In the genomic region with DNA sequence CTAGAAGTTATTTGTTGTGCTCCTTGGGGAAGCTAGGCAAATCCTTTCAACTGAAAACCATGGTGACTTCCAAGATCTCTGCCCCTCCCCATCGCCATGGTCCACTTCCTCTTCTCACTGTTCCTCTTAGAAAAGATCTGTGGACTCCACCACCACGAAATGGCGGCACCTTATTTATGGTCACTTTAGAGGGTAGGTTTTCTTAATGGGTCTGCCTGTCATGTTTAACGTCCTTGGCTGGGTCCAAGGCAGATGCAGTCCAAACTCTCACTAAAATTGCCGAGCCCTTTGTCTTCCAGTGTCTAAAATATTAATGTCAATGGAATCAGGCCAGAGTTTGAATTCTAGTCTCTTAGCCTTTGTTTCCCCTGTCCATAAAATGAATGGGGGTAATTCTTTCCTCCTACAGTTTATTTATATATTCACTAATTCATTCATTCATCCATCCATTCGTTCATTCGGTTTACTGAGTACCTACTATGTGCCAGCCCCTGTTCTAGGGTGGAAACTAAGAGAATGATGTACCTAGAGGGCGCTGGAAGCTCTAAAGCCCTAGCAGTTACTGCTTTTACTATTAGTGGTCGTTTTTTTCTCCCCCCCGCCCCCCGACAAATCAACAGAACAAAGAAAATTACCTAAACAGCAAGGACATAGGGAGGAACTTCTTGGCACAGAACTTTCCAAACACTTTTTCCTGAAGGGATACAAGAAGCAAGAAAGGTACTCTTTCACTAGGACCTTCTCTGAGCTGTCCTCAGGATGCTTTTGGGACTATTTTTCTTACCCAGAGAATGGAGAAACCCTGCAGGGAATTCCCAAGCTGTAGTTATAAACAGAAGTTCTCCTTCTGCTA, we compare ENCODE assay signal across 8 cellular contexts. TPM values are rescaled to one million over a fixed set of nuclear protein-coding genes. Genes with fewer than 3 reads are reported as not detected.
DNase-seq lines count a peak whose midpoint lies in the region; ATAC-seq, FAIRE-seq and TF ChIP-seq lines count a peak whose summit lies in the region.

No MANE protein-coding gene starts in this region.

- POLR2A ChIA-PET in HEK293 (lab: Yijun Ruan, JAX), result interaction anchor here (0.7 to 3.7 kb wide), 8 partner anchors 9 to 421 kb away, joined by 3 to 37 read pairs (median 16); a partner anchor contains a TSS

- no peak for FAIRE-seq in D721Med (lab: Jason Lieb, UNC)

- no peaks in the 10 kb centered on the region for H3K9me3 ChIP-seq in HEK293 (ENCODE audit: control insufficient read depth, insufficient read depth, low read depth, low read length)
- H3K9me3 ChIP-seq in mononuclear cell (ENCODE audit: low read depth, low read length), result no peaks in the 10 kb centered on the region

- no peaks in the 10 kb centered on the region for H3K27me3 ChIP-seq in dorsolateral prefrontal cortex
- no peaks in the 10 kb centered on the region for H3K27me3 ChIP-seq in mononuclear cell (ENCODE audit: insufficient read depth, low read length)

- ATAC-seq in HG03460 (IDR thresholded peaks at IDR 0.05; ENCODE audit: unreplicated experiment), result no peak

- peak overlapping the region; percentile 25; the same call in 1 of the 2 replicates for H3K27ac ChIP-seq in HEK293 (ENCODE audit: extremely low read depth, low read depth, low read length)
- H3K27ac ChIP-seq in dorsolateral prefrontal cortex, result peak overlapping the region; percentile 59 to 99 (median 94)

- CTCF ChIA-PET in HEK293 (lab: Yijun Ruan, JAX), result interaction anchor here (0.6 to 2.8 kb wide), 6 partner anchors 26 to 737 kb away, joined by 3 to 13 read pairs (median 6); a partner anchor contains a TSS

- H3K4me1 ChIP-seq in HEK293 (ENCODE audit: control insufficient read depth, insufficient read depth, low read length) (no peaks in the 10 kb centered on the region), mononuclear cell (ENCODE audit: insufficient read depth, low read length) (peaks cover 37% of the 10 kb centered on the region)

- TF ChIP-seq CTCF in D721Med (IDR thresholded peaks at IDR 0.05; ENCODE audit: insufficient read depth, missing control alignments) (peak; percentile 45), HEK293 (tag by site-specific recombination; IDR thresholded peaks at IDR 0.05) (no peak; the same call in 1 of the 2 replicates), dorsolateral prefrontal cortex (IDR thresholded peaks at IDR 0.05 in 54 of 56, conservative IDR thresholded peaks at IDR 0.05 in 2 of 56; ENCODE audit: low read depth in 1 of 56, partially characterized antibody in 56 of 56) (peak in 12 of 56 donors; percentile 4 to 47 (median 11))

- peak overlapping the region; percentile 67 for H3K4me3 ChIP-seq in HEK293 (ENCODE audit: low read depth, low read length)
- peak overlapping the region; percentile 41 to 99 (median 90) for H3K4me3 ChIP-seq in dorsolateral prefrontal cortex
- H3K4me3 ChIP-seq in mononuclear cell (ENCODE audit: low read length), result peak overlapping the region; percentile 100

- peaks cover 0 to 9% of the 10 kb centered on the region in 2 experiments; a peak in 1 of 3 replicates for H3K36me3 ChIP-seq in HEK293 (ENCODE audit: control insufficient read depth in 2 of 2, insufficient read depth in 1 of 2, low read length in 2 of 2)

- intact Hi-C loops in dorsolateral prefrontal cortex (cut with DNase I), result loop anchor here (1.0 to 5.0 kb wide), 3 partner anchors 18 to 76 kb away; a partner anchor contains a TSS

- DNase-seq in D721Med (ENCODE audit: insufficient read length, low spot score), result no peak
- DNase-seq in SKM-1 (lab: John Stamatoyannopoulos, UW; ENCODE audit: unreplicated experiment), result peak; percentile 72
- peak in 1 of 10 donors; percentile 30 for DNase-seq in dorsolateral prefrontal cortex
- no peak for DNase-seq in NCI-H524 treated with DMSO at 0.1 percent for 48 hours (lab: John Stamatoyannopoulos, UW)
- DNase-seq in cerebellum (ENCODE audit: low spot score), result no peak

TF ChIP-seq in HEK293, 187 proteins besides CTCF, POLR2A, EP300 and RAD21:
- TF ChIP-seq ZFP3 (tag by site-specific recombination; IDR thresholded peaks at IDR 0.05; ENCODE audit: low read depth), result no peak
- TF ChIP-seq ZNF664 (tag by site-specific recombination; IDR thresholded peaks at IDR 0.05), result peak; percentile 90
- peak; percentile 90 for TF ChIP-seq ZNF24 (tag by site-specific recombination; IDR thresholded peaks at IDR 0.05)
- TF ChIP-seq ZNF341 (tag by site-specific recombination; IDR thresholded peaks at IDR 0.05; ENCODE audit: low read depth), result peak; percentile 64
- TF ChIP-seq ZBTB21 (tag by site-specific recombination; IDR thresholded peaks at IDR 0.05), result 0 out of 2 replicates have a peak, but pooled peaks have one; percentile 8
- no peak for TF ChIP-seq ZNF76 (tag by site-specific recombination; IDR thresholded peaks at IDR 0.05; ENCODE audit: borderline replicate concordance, low read depth)
- TF ChIP-seq, protein P1, sequence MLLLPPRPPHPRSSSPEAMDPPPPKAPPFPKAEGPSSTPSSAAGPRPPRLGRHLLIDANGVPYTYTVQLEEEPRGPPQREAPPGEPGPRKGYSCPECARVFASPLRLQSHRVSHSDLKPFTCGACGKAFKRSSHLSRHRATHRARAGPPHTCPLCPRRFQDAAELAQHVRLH (tag by site-specific recombination; IDR thresholded peaks at IDR 0.05), result 0 out of 2 replicates have a peak, but pooled peaks have one; percentile 22
- no peak for TF ChIP-seq ZNF132 (tag by site-specific recombination; IDR thresholded peaks at IDR 0.05; ENCODE audit: borderline replicate concordance)

RNA-seq across cellular contexts. Expression of a gene that starts 0.7 kb away (rescaled TPM):
- total RNA-seq in dorsolateral prefrontal cortex, result 1 to 10 TPM in 67 of 120 experiments, under 1 TPM in 45, not detected in 8; 0.20 to 6.3 (median 1.2) TPM
- 19.2 TPM for total RNA-seq in mononuclear cell
- total RNA-seq in cerebellum, result 1.1 TPM

RNA-seq across cellular contexts. Expression of a gene that starts 0.9 kb away (rescaled TPM):
- total RNA-seq in dorsolateral prefrontal cortex (1,000 to 10,000 TPM in 4 of 120 experiments, 100 to 1,000 TPM in 116; 213 to 1,235 (median 449) TPM), mononuclear cell (20,832 TPM), cerebellum (210 TPM)

RNA-seq across cellular contexts. Expression of a gene that starts 25.9 kb away (rescaled TPM):
- 100 to 1,000 TPM in 1 of 120 experiments, 10 to 100 TPM in 119; 31.6 to 103 (median 60.3) TPM for total RNA-seq in dorsolateral prefrontal cortex
- 7.5 TPM for total RNA-seq in mononuclear cell
- 34.3 TPM for total RNA-seq in cerebellum

RNA-seq across cellular contexts. Expression of a gene that starts 47.0 kb away (rescaled TPM):
- total RNA-seq in dorsolateral prefrontal cortex (100 to 1,000 TPM in 9 of 120 experiments, 10 to 100 TPM in 111; 41.3 to 116 (median 77.5) TPM), mononuclear cell (74.4 TPM), cerebellum (116 TPM)

Comparison
In these comparisons a context has a peak if more than half of its experiments do, and no peak if none do; other contexts are left out.
1. RNA of a gene that starts 0.9 kb away (total RNA-seq): 20,832 TPM in mononuclear cell (single experiment); 213 to 1,235 TPM in dorsolateral prefrontal cortex and 210 TPM in cerebellum (single experiment); every median in the first group is over 10 times any median in the second.
2. Peak in every context shown above with its lines, with median percentiles within 50 percentile points of each other: H3K4me3 ChIP-seq.